20 cellular contexts compared by ENCODE assay signal in genomic region chr15:101490408-101490891, GRCh38. TPM values are rescaled to one million over a fixed set of nuclear protein-coding genes. Genes with fewer than 3 reads are reported as not detected.
DNase-seq lines count a peak whose midpoint lies in the region; ATAC-seq, FAIRE-seq and TF ChIP-seq lines count a peak whose summit lies in the region.
"Had no signal": no experiment of that assay in that cellular context is flagged by ENCODE, and none has a peak within 500 bp of the region (broad histone marks: within the 10 kb centered on the region; RNA-seq: fewer than 3 reads in every experiment).

No MANE protein-coding gene starts in this region.

- H3K36me3 Mint-ChIP-seq in CD8-positive, alpha-beta T cell, result no peaks in the 10 kb centered on the region
- H3K36me3 Mint-ChIP-seq in activated T-helper 2 cell treated with anti-CD3 and anti-CD28 coated beads, Interferon-gamma antibody, Interleukin-2, Interleukin-4, amounts not matched to agents 10 μg/mL and 5 μg/mL and 100 μg/mL, durations not matched to agents 14 hours and 24 hours and 36 hours (ENCODE audit: low read depth), result no peaks in the 10 kb centered on the region
- H3K36me3 Mint-ChIP-seq in mesothelial cell of epicardium, result no peaks in the 10 kb centered on the region

- FAIRE-seq in A549 (lab: Jason Lieb, UNC), result no peak
- FAIRE-seq: endothelial cell of umbilical vein, frontal cortex had no signal

- ATAC-seq in A549 (no peak), left colon (no peak), sciatic nerve (no peak)
- ATAC-seq in CD8-positive, alpha-beta T cell, result no peak

- no peak for TF ChIP-seq POLR2A in A549 (IDR thresholded peaks at IDR 0.05; ENCODE audit: low read length)

- 92% methylated on average over 13 of the region's 15 CpGs for whole genome bisulfite sequencing in A549 (ENCODE audit: missing lambda C conversion rate)

- CTCF ChIA-PET in A549 (lab: Yijun Ruan, JAX), result interaction anchor here (0.7 to 2.8 kb wide), 6 partner anchors 11 to 196 kb away, joined by 3 to 20 read pairs (median 3); partner anchors contain the start of gene SNRPA1
- CTCF ChIA-PET in CD8-positive, alpha-beta T cell (lab: Charles Lee), result no interaction called here

- H3K9me3 ChIP-seq in A549 (no peaks in the 10 kb centered on the region), colonic mucosa (no peaks in the 10 kb centered on the region)
- H3K9me3 ChIP-seq in CD8-positive, alpha-beta T cell (ENCODE audit: low read length), result no peaks in the 10 kb centered on the region
- H3K9me3 ChIP-seq: adrenal gland, HAP-1, lower lobe of right lung, neutrophil, sigmoid colon, tibial artery had no signal

- no peak for DNase-seq in A549 (ENCODE audit: low read depth in 1 of 2, low spot score in 1 of 2)
- no peak for DNase-seq in CD8-positive, alpha-beta T cell
- DNase-seq in activated T-helper 2 cell treated with anti-CD3 and anti-CD28 coated beads, Interferon-gamma antibody, Interleukin-2, Interleukin-4, amounts not matched to agents 10 μg/mL and 5 μg/mL and 100 μg/mL, durations not matched to agents 14 hours and 24 hours and 36 hours (ENCODE audit: low spot score), result no peak
- no peak for DNase-seq in mesothelial cell of epicardium (ENCODE audit: low spot score in 2 of 2, unreplicated experiment in 2 of 2)
- DNase-seq in left colon, result no peak
- no peak for DNase-seq in colonic mucosa
- DNase-seq in sciatic nerve (ENCODE audit: low spot score), result no peak
- DNase-seq in AG08395 (ENCODE audit: low spot score), result no peak
- DNase-seq: activated CD8-positive, alpha-beta memory T cell treated with anti-CD3 and anti-CD28 coated beads, Interleukin-2, amount 50 U/mL, for 4 hours; lower lobe of right lung; NCI-H2029 treated with DMSO at 0.1 percent for 48 hours; NCI-H510A treated with DMSO at 0.1 percent for 48 hours; sigmoid colon; tibial artery had no signal

- H3K4me3 ChIP-seq in A549 (no peak overlapping the region; the same call in 1 of the 3 replicates), colonic mucosa (no peak overlapping the region)
- no peak overlapping the region for H3K4me3 ChIP-seq in CD8-positive, alpha-beta T cell (ENCODE audit: low read depth, low read length)

- H3K27me3 ChIP-seq in CD8-positive, alpha-beta T cell (ENCODE audit: insufficient read depth, low read length), result peaks cover 9% of the 10 kb centered on the region
- peaks cover 5% of the 10 kb centered on the region for H3K27me3 ChIP-seq in colonic mucosa

- peaks cover 47% of the 10 kb centered on the region for H3K27me3 Mint-ChIP-seq in CD8-positive, alpha-beta T cell (ENCODE audit: low read depth)
- H3K27me3 Mint-ChIP-seq in activated T-helper 2 cell treated with anti-CD3 and anti-CD28 coated beads, Interferon-gamma antibody, Interleukin-2, Interleukin-4, amounts not matched to agents 10 μg/mL and 5 μg/mL and 100 μg/mL, durations not matched to agents 14 hours and 24 hours and 36 hours (ENCODE audit: low read depth), result peaks cover 59% of the 10 kb centered on the region
- H3K27me3 Mint-ChIP-seq in mesothelial cell of epicardium (ENCODE audit: low read depth), result peaks cover 78% of the 10 kb centered on the region

- TF ChIP-seq CTCF in A549 (IDR thresholded peaks at IDR 0.05) (no peak), mesothelial cell of epicardium (IDR thresholded peaks at IDR 0.05; ENCODE audit: unreplicated experiment) (no peak), colonic mucosa (IDR thresholded peaks at IDR 0.05) (no peak)
- no peak for TF ChIP-seq CTCF in CD8-positive, alpha-beta T cell (IDR thresholded peaks at IDR 0.05)

- no peak overlapping the region for H3K27ac Mint-ChIP-seq in CD8-positive, alpha-beta T cell
- H3K27ac Mint-ChIP-seq in activated T-helper 2 cell treated with anti-CD3 and anti-CD28 coated beads, Interferon-gamma antibody, Interleukin-2, Interleukin-4, amounts not matched to agents 10 μg/mL and 5 μg/mL and 100 μg/mL, durations not matched to agents 14 hours and 24 hours and 36 hours, result no peak overlapping the region
- H3K27ac Mint-ChIP-seq in mesothelial cell of epicardium, result no peak overlapping the region

- peak overlapping the region; percentile 97 for H3K4me2 ChIP-seq in A549

- H3K4me3 Mint-ChIP-seq in CD8-positive, alpha-beta T cell, result peak overlapping the region; percentile 64
- H3K4me3 Mint-ChIP-seq in activated T-helper 2 cell treated with anti-CD3 and anti-CD28 coated beads, Interferon-gamma antibody, Interleukin-2, Interleukin-4, amounts not matched to agents 10 μg/mL and 5 μg/mL and 100 μg/mL, durations not matched to agents 14 hours and 24 hours and 36 hours (ENCODE audit: low read depth), result peak overlapping the region; percentile 51
- H3K4me3 Mint-ChIP-seq in mesothelial cell of epicardium, result peak overlapping the region; percentile 67

- TF ChIP-seq EP300 in A549 (IDR thresholded peaks at IDR 0.05), result no peak

- no peak overlapping the region for H3K9ac ChIP-seq in colonic mucosa (ENCODE audit: low read depth in 2 of 2, low read length in 2 of 2)

- no peaks in the 10 kb centered on the region for H3K36me3 ChIP-seq in CD8-positive, alpha-beta T cell (ENCODE audit: insufficient read depth, low read length)
- no peaks in the 10 kb centered on the region for H3K36me3 ChIP-seq in colonic mucosa
- H3K36me3 ChIP-seq: adrenal gland, HAP-1, lower lobe of right lung, neutrophil, sigmoid colon, tibial artery had no signal

- peaks cover 4% of the 10 kb centered on the region for H3K4me1 Mint-ChIP-seq in CD8-positive, alpha-beta T cell (ENCODE audit: low read depth)
- peaks cover 3% of the 10 kb centered on the region for H3K4me1 Mint-ChIP-seq in activated T-helper 2 cell treated with anti-CD3 and anti-CD28 coated beads, Interferon-gamma antibody, Interleukin-2, Interleukin-4, amounts not matched to agents 10 μg/mL and 5 μg/mL and 100 μg/mL, durations not matched to agents 14 hours and 24 hours and 36 hours (ENCODE audit: low read depth)
- peaks cover 2% of the 10 kb centered on the region for H3K4me1 Mint-ChIP-seq in mesothelial cell of epicardium

- H3K9me3 Mint-ChIP-seq in CD8-positive, alpha-beta T cell, result no peaks in the 10 kb centered on the region
- H3K9me3 Mint-ChIP-seq in activated T-helper 2 cell treated with anti-CD3 and anti-CD28 coated beads, Interferon-gamma antibody, Interleukin-2, Interleukin-4, amounts not matched to agents 10 μg/mL and 5 μg/mL and 100 μg/mL, durations not matched to agents 14 hours and 24 hours and 36 hours, result no peaks in the 10 kb centered on the region
- no peaks in the 10 kb centered on the region for H3K9me3 Mint-ChIP-seq in mesothelial cell of epicardium

- H3K4me1 ChIP-seq in A549 (peaks cover 8% of the 10 kb centered on the region; the same call in 2 of the 3 replicates), colonic mucosa (no peaks in the 10 kb centered on the region)
- no peaks in the 10 kb centered on the region for H3K4me1 ChIP-seq in CD8-positive, alpha-beta T cell (ENCODE audit: insufficient read depth, low read length)
- H3K4me1 ChIP-seq: adrenal gland, lower lobe of right lung had no signal

- POLR2A ChIA-PET in A549 (lab: Yijun Ruan, JAX), result no interaction called here
- POLR2A ChIA-PET in CD8-positive, alpha-beta T cell (lab: Charles Lee), result no interaction called here

- no peak for TF ChIP-seq RAD21 in A549 (conservative IDR thresholded peaks at IDR 0.05 in 1 of 2, IDR thresholded peaks at IDR 0.05 in 1 of 2)

- intact Hi-C loops in CD8-positive, alpha-beta T cell (cut with DNase I, micrococcal nuclease), result no loop called here
- intact Hi-C loops in activated T-helper 2 cell treated with anti-CD3 and anti-CD28 coated beads, Interferon-gamma antibody, Interleukin-2, Interleukin-4, amounts not matched to agents 10 μg/mL and 5 μg/mL and 100 μg/mL, durations not matched to agents 14 hours and 24 hours and 36 hours (cut with micrococcal nuclease), result no loop called here
- intact Hi-C loops in left colon (cut with DNase I, micrococcal nuclease) (no loop called here), colonic mucosa (cut with DNase I) (loop anchor here (5.0 kb wide), 1 partner anchor 183 kb away; no protein-coding TSS in a partner anchor), sciatic nerve (cut with DNase I) (loop anchor here (10.0 kb wide), 2 partner anchors 116 to 186 kb away; no protein-coding TSS in a partner anchor)

- H3K27ac ChIP-seq in A549, result peak overlapping the region in 1 of 2 experiments; percentile 96; a peak in 3 of 6 replicates
- H3K27ac ChIP-seq in CD8-positive, alpha-beta T cell (ENCODE audit: low read depth, low read length), result no peak overlapping the region
- H3K27ac ChIP-seq in colonic mucosa, result no peak overlapping the region
- H3K27ac ChIP-seq: adrenal gland, lower lobe of right lung, neutrophil, sigmoid colon, SK-N-MC, tibial artery had no signal

TF ChIP-seq in A549, 52 proteins besides CTCF, POLR2A, EP300 and RAD21 (continues in another document):
- TF ChIP-seq CEBPB (IDR thresholded peaks at IDR 0.05), result no peak
- no peak for TF ChIP-seq RNF2 (IDR thresholded peaks at IDR 0.05; ENCODE audit: borderline replicate concordance, low read depth)
- TF ChIP-seq ESRRA (IDR thresholded peaks at IDR 0.05; ENCODE audit: borderline replicate concordance, low read length), result no peak
- TF ChIP-seq HOXB13 (CRISPR knock-in tag; IDR thresholded peaks at IDR 0.05; ENCODE audit: low read depth), result no peak
- no peak for TF ChIP-seq JUN (IDR thresholded peaks at IDR 0.05)
- no peak for TF ChIP-seq RCOR1 (IDR thresholded peaks at IDR 0.05; ENCODE audit: low read depth, low read length)
- no peak for TF ChIP-seq ATOH8 (CRISPR knock-in tag; IDR thresholded peaks at IDR 0.05; ENCODE audit: low read depth)

RNA-seq across cellular contexts. Expression of gene PCSK6, which starts 0.9 kb away (rescaled TPM):
- 15.2 and 20.1 TPM in 2 replicates for polyA plus RNA-seq in A549 (2011; rRNA removed)
- 12.2 and 16.7 TPM in 2 replicates for polyA plus RNA-seq in A549 (2012; cell fraction: cytosol; rRNA removed)
- 12.2 and 21.3 TPM in 2 replicates for polyA plus RNA-seq in A549 (2012; cell fraction: nucleus; rRNA removed)
- polyA plus RNA-seq in A549 (2017; fragmentation: RNase III; extraction: RNeasy Plus Mini Kit Qiagen cat#74134 plus additional on column Dnase treatment), result 10.0 to 11.1 TPM (median 10.8 TPM) in 3 replicates
- 32.2 and 37.3 TPM in 2 replicates for polyA minus RNA-seq in A549 (2011; rRNA and poly(A)+ RNA removed)
- total RNA-seq in CD8-positive, alpha-beta T cell, result 1 to 10 TPM in 1 of 2 experiments, under 1 TPM in 1; 0.84 to 2.6 TPM
- total RNA-seq in activated T-helper 2 cell treated with anti-CD3 and anti-CD28 coated beads, Interferon-gamma antibody, Interleukin-2, Interleukin-4, amounts not matched to agents 10 μg/mL and 5 μg/mL and 100 μg/mL, durations not matched to agents 14 hours and 24 hours and 36 hours, result 0.83 and 1.9 TPM in 2 replicates
- total RNA-seq in mesothelial cell of epicardium, result 3.7 to 4.5 TPM (median 3.7 TPM) in 3 replicates
- 10 to 100 TPM; 36.4 to 66.2 TPM for total RNA-seq in left colon
- total RNA-seq in colonic mucosa, result 10 to 100 TPM; 29.9 to 39.5 TPM
- 13.9 TPM for total RNA-seq in sciatic nerve

Comparison
In these comparisons a context has a peak if more than half of its experiments do, and no peak if none do; other contexts are left out.
1. intact Hi-C loops: an anchor here in colonic mucosa (5.0 kb wide) and sciatic nerve (10.0 kb wide); none called in CD8-positive, alpha-beta T cell, activated T-helper 2 cell treated with anti-CD3 and anti-CD28 coated beads, Interferon-gamma antibody, Interleukin-2, Interleukin-4, amounts not matched to agents 10 μg/mL and 5 μg/mL and 100 μg/mL, durations not matched to agents 14 hours and 24 hours and 36 hours and left colon.